ENCODE assay signal across 7 cellular contexts in genomic region chr2:98455494-98455976, GRCh38. TPM values are rescaled to one million over a fixed set of nuclear protein-coding genes. Genes with fewer than 3 reads are reported as not detected.
DNase-seq lines count a peak whose midpoint lies in the region; ATAC-seq and TF ChIP-seq lines count a peak whose summit lies in the region.

No MANE protein-coding gene starts in this region.

- ATAC-seq in GM19025 (IDR thresholded peaks at IDR 0.05; ENCODE audit: low read depth, unreplicated experiment) (peak; percentile 43), HG03097 (IDR thresholded peaks at IDR 0.05; ENCODE audit: low FRiP score, unreplicated experiment) (peak; percentile 36), activated B cell treated with CpG ODN at 0.5 μM for 24 hours (ENCODE audit: low read depth) (peak; percentile 83), left colon (peak; percentile 35), HG03565 (IDR thresholded peaks at IDR 0.05; ENCODE audit: unreplicated experiment) (no peak), omental fat pad (ENCODE audit: low FRiP score) (no peak)

- peaks cover 63% of the 10 kb centered on the region for H3K4me1 Mint-ChIP-seq in activated B cell treated with CpG ODN at 0.5 μM for 24 hours

- no peaks in the 10 kb centered on the region for H3K27me3 Mint-ChIP-seq in activated B cell treated with CpG ODN at 0.5 μM for 24 hours

- POLR2A ChIA-PET in activated B cell treated with CpG ODN at 0.5 μM for 24 hours (lab: Charles Lee): interaction anchor here (1.0 to 1.7 kb wide), 3 partner anchors 9 to 103 kb away, joined by 3 to 11 read pairs (median 4); partner anchors contain the start of gene INPP4A

- H3K4me3 Mint-ChIP-seq in activated B cell treated with CpG ODN at 0.5 μM for 24 hours: peak overlapping the region; percentile 67

- no peak for DNase-seq in activated B cell treated with CpG ODN at 0.5 μM for 24 hours
- DNase-seq in left colon: no peak
- no peak for DNase-seq in NCI-H1105 treated with DMSO at 0.1 percent for 48 hours (lab: John Stamatoyannopoulos, UW)
- DNase-seq in omental fat pad (ENCODE audit: low spot score): no peak

- intact Hi-C loops in activated B cell treated with CpG ODN at 0.5 μM for 24 hours (cut with micrococcal nuclease) (loop anchor here (1.0 to 10.0 kb wide), 4 partner anchors 10 to 299 kb away; no protein-coding TSS in a partner anchor), left colon (cut with DNase I, micrococcal nuclease) (no loop called here)

- no peaks in the 10 kb centered on the region for H3K9me3 Mint-ChIP-seq in activated B cell treated with CpG ODN at 0.5 μM for 24 hours

- CTCF ChIA-PET in activated B cell treated with CpG ODN at 0.5 μM for 24 hours (lab: Charles Lee): interaction anchor here (1.8 kb wide), 1 partner anchor 9 kb away, joined by 4 read pairs; no protein-coding TSS in a partner anchor

- peak overlapping the region; percentile 81 for H3K27ac Mint-ChIP-seq in activated B cell treated with CpG ODN at 0.5 μM for 24 hours

- no peak for TF ChIP-seq CTCF in activated B cell treated with CpG ODN at 0.5 μM for 24 hours (IDR thresholded peaks at IDR 0.05)
- TF ChIP-seq CTCF in omental fat pad (IDR thresholded peaks at IDR 0.05): no peak

- H3K36me3 Mint-ChIP-seq in activated B cell treated with CpG ODN at 0.5 μM for 24 hours (ENCODE audit: low read depth): no peaks in the 10 kb centered on the region

RNA-seq across cellular contexts. Expression of gene INPP4A, which starts 10.9 kb away (rescaled TPM):
- total RNA-seq in activated B cell treated with CpG ODN at 0.5 μM for 24 hours (19.6 and 26.6 TPM in 2 replicates), left colon (10 to 100 TPM; 14.3 to 19.1 TPM), omental fat pad (10 to 100 TPM; 19.6 to 32.2 (median 28.0) TPM)

Comparison
In these comparisons a context has a peak if more than half of its experiments do, and no peak if none do; other contexts are left out.
1. ATAC-seq: peak in GM19025 (single experiment), HG03097 (single experiment), activated B cell treated with CpG ODN at 0.5 μM for 24 hours (single experiment) and left colon (single experiment); none in HG03565 (single experiment) and omental fat pad (single experiment).